In genomic region chr17:60247836-60248461, GRCh38 we compare ENCODE assay signal across 14 cellular contexts.
DNase-seq lines count a peak whose midpoint lies in the region; ATAC-seq and TF ChIP-seq lines count a peak whose summit lies in the region.
"Had no signal": no experiment of that assay in that cellular context is flagged by ENCODE, and none has a peak within 500 bp of the region (broad histone marks: within the 10 kb centered on the region; RNA-seq: fewer than 3 reads in every experiment).

No MANE protein-coding gene starts in this region.

- TF ChIP-seq CTCF in Panc1 (IDR thresholded peaks at IDR 0.05): no peak

- H2BK12ac ChIP-seq in mesenchymal stem cell (ENCODE audit: low read length in 2 of 2): no peak overlapping the region

- no peaks in the 10 kb centered on the region for H3K79me1 ChIP-seq in mesenchymal stem cell (replicated peaks; ENCODE audit: low read length, poor library complexity, severe bottlenecking)

- H3K4ac ChIP-seq in mesenchymal stem cell (ENCODE audit: low read depth in 1 of 2, low read length in 2 of 2): no peak overlapping the region

- intact Hi-C loops in Panc1 (cut with micrococcal nuclease; ENCODE audit: unreplicated experiment): no loop called here

- no peak overlapping the region for H2AK5ac ChIP-seq in mesenchymal stem cell (ENCODE audit: low read length, severe bottlenecking)

- no peak overlapping the region for H4K91ac ChIP-seq in mesenchymal stem cell (ENCODE audit: low read length)

- H3K27me3 ChIP-seq in Panc1 (ENCODE audit: control insufficient read depth, insufficient read depth, low read length): no peaks in the 10 kb centered on the region
- no peaks in the 10 kb centered on the region for H3K27me3 ChIP-seq in mesenchymal stem cell (ENCODE audit: control insufficient read depth in 1 of 2, insufficient read depth in 1 of 2, low read length in 2 of 2)

- no peak overlapping the region for H2BK120ac ChIP-seq in mesenchymal stem cell (ENCODE audit: low read depth, low read length)

- H4K8ac ChIP-seq in mesenchymal stem cell (ENCODE audit: low read length): no peak overlapping the region

- H3K4me2 ChIP-seq in mesenchymal stem cell (ENCODE audit: low read length, poor library complexity, severe bottlenecking): no peak overlapping the region

- POLR2A ChIA-PET in Panc1 (lab: Charles Lee): no interaction called here

- no peak for ATAC-seq in Panc1
- no peak for ATAC-seq in GM21825 (IDR thresholded peaks at IDR 0.05; ENCODE audit: unreplicated experiment)
- ATAC-seq in GM18867 (IDR thresholded peaks at IDR 0.05; ENCODE audit: unreplicated experiment): no peak

- H3K4me1 ChIP-seq in Panc1 (ENCODE audit: control insufficient read depth, insufficient read depth, low read length) (no peaks in the 10 kb centered on the region), mesenchymal stem cell (ENCODE audit: control insufficient read depth, insufficient read depth, low read depth, low read length) (no peaks in the 10 kb centered on the region)

- H3K4me3 ChIP-seq in Panc1 (ENCODE audit: low read depth in 2 of 2, low read length in 2 of 2): no peak overlapping the region
- H3K4me3 ChIP-seq in mesenchymal stem cell (ENCODE audit: insufficient read depth in 1 of 2, low read depth in 1 of 2, low read length in 2 of 2): no peak overlapping the region

- H2BK5ac ChIP-seq in mesenchymal stem cell (ENCODE audit: low read depth, low read length, poor library complexity, severe bottlenecking): no peak overlapping the region

- no peak overlapping the region for H3K18ac ChIP-seq in mesenchymal stem cell (ENCODE audit: low read depth in 1 of 2, low read length in 2 of 2)

- DNase-seq in Panc1 (ENCODE audit: low read depth, low spot score) (no peak), caudate nucleus (lab: John Stamatoyannopoulos, UW) (no peak), mesenchymal stem cell (no peak), NCI-H226 (no peak)
- DNase-seq in activated naive CD4-positive, alpha-beta T cell treated with Interleukin-2 at 50 U/mL for 16 hours: no peak
- DNase-seq: DMS79, H7, NCI-H1105, NCI-H2081, NCI-H748 treated with DMSO at 0.1 percent for 48 hours, OCI-M1, SHP77 treated with DMSO at 0.1 percent for 48 hours had no signal

- no peak overlapping the region for H3K14ac ChIP-seq in mesenchymal stem cell (ENCODE audit: low read length in 2 of 2)

- CTCF ChIA-PET in Panc1 (lab: Charles Lee): no interaction called here

- BruUV-seq in Panc1 (replicated peaks; lab: Mats Ljungman, UMichigan): TSS peak; percentile 17

- H3K27ac ChIP-seq in Panc1 (ENCODE audit: low read length) (no peak overlapping the region), caudate nucleus (ENCODE audit: low read depth, low read length) (peak overlapping the region; percentile 85), mesenchymal stem cell (ENCODE audit: low read length, poor library complexity, severe bottlenecking) (peak overlapping the region; percentile 41)

- in situ Hi-C loops in Panc1 (cut with HindIII; ENCODE audit: low pct_unique_long_range_greater_than_20kb, low sequenced_read_pairs): no loop called here

- WGBS in mesenchymal stem cell: 100% methylated on average over 4 of the region's 7 CpGs

- H2AFZ ChIP-seq in mesenchymal stem cell (ENCODE audit: low read depth, low read length): no peak overlapping the region

- H3K36me3 ChIP-seq in Panc1 (ENCODE audit: control insufficient read depth, insufficient read depth, low read length): peaks cover 18% of the 10 kb centered on the region
- peaks cover 0 to 52% of the 10 kb centered on the region in 2 experiments for H3K36me3 ChIP-seq in mesenchymal stem cell (ENCODE audit: control insufficient read depth in 1 of 2, insufficient read depth in 2 of 2, low read depth in 1 of 2, low read length in 2 of 2)

- no peak overlapping the region for H3K23ac ChIP-seq in mesenchymal stem cell (ENCODE audit: low read length in 2 of 2)

- no peak overlapping the region for H2BK15ac ChIP-seq in mesenchymal stem cell (ENCODE audit: low read depth, poor library complexity, severe bottlenecking)

- H3K9me3 ChIP-seq in Panc1 (ENCODE audit: control insufficient read depth, insufficient read depth, low read depth, low read length) (no peaks in the 10 kb centered on the region; the same call in 1 of the 2 replicates), mesenchymal stem cell (ENCODE audit: control insufficient read depth, low read length) (peaks cover 7% of the 10 kb centered on the region)

- no peak overlapping the region for H3K9ac ChIP-seq in mesenchymal stem cell (ENCODE audit: low read length)
